Comparison of ENCODE assay signal across 25 cellular contexts in genomic region chr2:210557721-210558120, GRCh38. TPM values are rescaled to one million over a fixed set of nuclear protein-coding genes. Genes with fewer than 3 reads are reported as not detected.
"Had no signal": no experiment of that assay in that cellular context is flagged by ENCODE, and none has a peak within 500 bp of the region (broad histone marks: within the 10 kb centered on the region; RNA-seq: fewer than 3 reads in every experiment).

No MANE protein-coding gene starts in this region.

- H3K36me3 Mint-ChIP-seq: activated naive CD8-positive, alpha-beta T cell treated with anti-CD3 and anti-CD28 coated beads, Interleukin-2, amount 10 ng/mL, durations not matched to agents 7 days and 5 days; immature natural killer cell; memory B cell; naive B cell; neural progenitor cell had no signal

- H3K36me3 ChIP-seq: cardiac muscle cell, esophagus squamous epithelium, left ventricle myocardium inferior, neural progenitor cell, tibial artery had no signal

- H3K4me3 ChIP-seq: cardiac muscle cell, esophagus squamous epithelium, left ventricle myocardium inferior, mucosa of descending colon, neural progenitor cell, psoas muscle, tibial artery had no signal

- H3K4me3 Mint-ChIP-seq: activated CD8-positive, alpha-beta T cell treated with anti-CD3 and anti-CD28 coated beads, Interleukin-2, amount 10 ng/mL, durations not matched to agents 7 days and 5 days; activated naive CD8-positive, alpha-beta T cell treated with anti-CD3 and anti-CD28 coated beads, Interleukin-2, amount 10 ng/mL, durations not matched to agents 7 days and 5 days; activated T-cell treated with anti-CD3 and anti-CD28 coated beads, Interleukin-2, amount 50 U/mL, for 24 hours; dendritic cell treated with granulocyte-macrophage colony-stimulating factor and Interleukin-4, amounts not matched to agents 40 ng/mL and 50 ng/mL, for 4 days; immature natural killer cell; memory B cell; naive B cell; neural progenitor cell had no signal

- H3K27ac ChIP-seq: cardiac muscle cell, esophagus squamous epithelium, left ventricle myocardium inferior, neural progenitor cell, psoas muscle, tibial artery had no signal

- H3K27me3 Mint-ChIP-seq: activated naive CD8-positive, alpha-beta T cell treated with anti-CD3 and anti-CD28 coated beads, Interleukin-2, amount 10 ng/mL, durations not matched to agents 7 days and 5 days; dendritic cell treated with granulocyte-macrophage colony-stimulating factor and Interleukin-4, amounts not matched to agents 40 ng/mL and 50 ng/mL, for 4 days had no signal

- H3K9me3 ChIP-seq: esophagus squamous epithelium, left ventricle myocardium inferior, mucosa of descending colon, psoas muscle, tibial artery had no signal

- DNase-seq: activated CD4-positive, alpha-beta T cell treated with anti-CD3 and anti-CD28 coated beads for 48 hours; activated CD4-positive, CD25-positive, alpha-beta regulatory T cell; activated CD8-positive, alpha-beta T cell treated with anti-CD3 and anti-CD28 coated beads, Interleukin-2, amount 10 ng/mL, durations not matched to agents 7 days and 5 days; activated naive CD4-positive, alpha-beta T cell treated with Interleukin-2 at 50 U/mL for 16 hours; activated naive CD8-positive, alpha-beta T cell treated with anti-CD3 and anti-CD28 coated beads, Interleukin-2, amount 10 ng/mL, durations not matched to agents 7 days and 5 days; activated T-cell treated with anti-CD3 and anti-CD28 coated beads, Interleukin-2, amount 50 U/mL, for 24 hours; amygdala; effector CD8-positive, alpha-beta T cell; esophagus squamous epithelium; immature natural killer cell; kidney glomerular epithelial cell; left ventricle myocardium inferior; mucosa of descending colon; naive B cell; psoas muscle; stimulated activated CD4-positive, alpha-beta T cell treated with anti-CD3 and anti-CD28 coated beads, Interleukin-12 subunit alpha, Interleukin-12 subunit beta, amount 100 ng/mL, for 4 hours; stimulated activated CD4-positive, alpha-beta T cell treated with anti-CD3 and anti-CD28 coated beads, Interleukin-1b, Interleukin-23, amount 100 ng/mL, for 48 hours; stimulated activated CD8-positive, alpha-beta memory T cell treated with anti-CD3 and anti-CD28 coated beads, Interleukin-4, amount 100 ng/mL, for 48 hours; stimulated activated naive CD4-positive, alpha-beta T cell treated with Interleukin-2 at 50 U/mL for 16 hours; tibial artery had no signal

- H3K4me1 ChIP-seq: esophagus squamous epithelium, left ventricle myocardium inferior, neural progenitor cell, psoas muscle had no signal

- H3K27me3 ChIP-seq: cardiac muscle cell, esophagus squamous epithelium, neural progenitor cell, tibial artery had no signal

- H2AFZ ChIP-seq: neural progenitor cell had no signal

- H3K9ac ChIP-seq: neural progenitor cell had no signal

- H3K4me1 Mint-ChIP-seq: activated naive CD8-positive, alpha-beta T cell treated with anti-CD3 and anti-CD28 coated beads, Interleukin-2, amount 10 ng/mL, durations not matched to agents 7 days and 5 days; immature natural killer cell; memory B cell; naive B cell had no signal

- H3K9me3 Mint-ChIP-seq: activated naive CD8-positive, alpha-beta T cell treated with anti-CD3 and anti-CD28 coated beads, Interleukin-2, amount 10 ng/mL, durations not matched to agents 7 days and 5 days; activated T-cell treated with anti-CD3 and anti-CD28 coated beads, Interleukin-2, amount 50 U/mL, for 24 hours; activated T-helper 2 cell treated with anti-CD3 and anti-CD28 coated beads, Interferon-gamma antibody, Interleukin-2, Interleukin-4, amounts not matched to agents 10 μg/mL and 5 μg/mL and 100 μg/mL, durations not matched to agents 14 hours and 24 hours and 36 hours; dendritic cell treated with granulocyte-macrophage colony-stimulating factor and Interleukin-4, amounts not matched to agents 40 ng/mL and 50 ng/mL, for 4 days; memory B cell; naive B cell; neural progenitor cell had no signal

- H3K27ac Mint-ChIP-seq: activated CD8-positive, alpha-beta T cell treated with anti-CD3 and anti-CD28 coated beads, Interleukin-2, amount 10 ng/mL, durations not matched to agents 7 days and 5 days; activated naive CD8-positive, alpha-beta T cell treated with anti-CD3 and anti-CD28 coated beads, Interleukin-2, amount 10 ng/mL, durations not matched to agents 7 days and 5 days; activated T-cell treated with anti-CD3 and anti-CD28 coated beads, Interleukin-2, amount 50 U/mL, for 24 hours; activated T-helper 2 cell treated with anti-CD3 and anti-CD28 coated beads, Interferon-gamma antibody, Interleukin-2, Interleukin-4, amounts not matched to agents 10 μg/mL and 5 μg/mL and 100 μg/mL, durations not matched to agents 14 hours and 24 hours and 36 hours; dendritic cell treated with granulocyte-macrophage colony-stimulating factor and Interleukin-4, amounts not matched to agents 40 ng/mL and 50 ng/mL, for 4 days; immature natural killer cell; memory B cell; neural progenitor cell had no signal

- H3K4me2 ChIP-seq: neural progenitor cell had no signal

RNA-seq across cellular contexts. Expression of gene CPS1, which starts 1.3 kb away (rescaled TPM):
- polyA plus RNA-seq: immature natural killer cell had no signal
